Comparison of ENCODE assay signal across 10 cellular contexts in genomic region chr4:153489856-153490558, GRCh38. TPM values are rescaled to one million over a fixed set of nuclear protein-coding genes. Genes with fewer than 3 reads are reported as not detected.
A peak's percentile ranks its signal among the peaks of the same experiment; 100 is the strongest.
DNase-seq lines count a peak whose midpoint lies in the region; ATAC-seq and TF ChIP-seq lines count a peak whose summit lies in the region.
"Had no signal": no experiment of that assay in that cellular context is flagged by ENCODE, and none has a peak within 500 bp of the region (broad histone marks: within the 10 kb centered on the region; RNA-seq: fewer than 3 reads in every experiment).

No MANE protein-coding gene starts in this region.

- no peak overlapping the region for H3K27ac ChIP-seq in neural progenitor cell
- H3K27ac ChIP-seq: 22Rv1 had no signal

- TF ChIP-seq CTCF in MCF 10A (IDR thresholded peaks at IDR 0.05; ENCODE audit: unreplicated experiment), result no peak
- no peak for TF ChIP-seq CTCF in neural progenitor cell (IDR thresholded peaks at IDR 0.05)

- CTCF ChIA-PET in MCF 10A (lab: Yijun Ruan, JAX), result interaction anchor here (0.6 to 2.5 kb wide), 5 partner anchors 10 to 87 kb away, joined by 3 to 9 read pairs (median 4); partner anchors contain the start of gene TMEM131L

- H3K9me3 Mint-ChIP-seq in MCF 10A (ENCODE audit: unreplicated experiment), result no peaks in the 10 kb centered on the region
- H3K9me3 Mint-ChIP-seq in neural progenitor cell, result no peaks in the 10 kb centered on the region

- no peak for ATAC-seq in GM19452 (IDR thresholded peaks at IDR 0.05; ENCODE audit: unreplicated experiment)

- H3K9me3 ChIP-seq in neural progenitor cell (ENCODE audit: low read depth), result no peaks in the 10 kb centered on the region

- no peak overlapping the region for H3K9ac ChIP-seq in neural progenitor cell

- peaks cover 54% of the 10 kb centered on the region for H3K4me1 Mint-ChIP-seq in MCF 10A (ENCODE audit: insufficient read depth, unreplicated experiment)
- H3K4me1 Mint-ChIP-seq in neural progenitor cell, result peaks cover 47% of the 10 kb centered on the region

- H3K27me3 Mint-ChIP-seq in MCF 10A (ENCODE audit: insufficient read depth, unreplicated experiment), result no peaks in the 10 kb centered on the region
- H3K27me3 Mint-ChIP-seq in neural progenitor cell (ENCODE audit: insufficient read depth, low read depth), result peaks cover 5% of the 10 kb centered on the region

- H3K36me3 Mint-ChIP-seq in MCF 10A (ENCODE audit: insufficient read depth, unreplicated experiment) (peaks cover 7% of the 10 kb centered on the region), neural progenitor cell (peaks cover 2% of the 10 kb centered on the region)

- H3K4me1 ChIP-seq in neural progenitor cell, result peaks cover 38% of the 10 kb centered on the region

- H2AFZ ChIP-seq in neural progenitor cell (replicated peaks), result no peak overlapping the region

- peak; percentile 10 for DNase-seq in DMS 273 (lab: John Stamatoyannopoulos, UW; ENCODE audit: unreplicated experiment)
- no peak for DNase-seq in DMS 273 treated with DMSO at 0.1 percent for 48 hours (lab: John Stamatoyannopoulos, UW)
- DNase-seq in NCI-H1436 treated with DMSO at 0.1 percent for 48 hours (lab: John Stamatoyannopoulos, UW), result peak; percentile 42
- DNase-seq in MCF 10A (ENCODE audit: unreplicated experiment), result no peak
- DNase-seq in neural progenitor cell (ENCODE audit: low spot score), result no peak
- DNase-seq in activated gamma-delta T cell treated with Interleukin-2 at 50 U/mL for 16 hours, result no peak
- DNase-seq in stimulated activated CD4-positive, alpha-beta T cell treated with anti-CD3 and anti-CD28 coated beads, Interleukin-4, amount 100 ng/mL, for 4 hours, result no peak
- DNase-seq: NCI-H345 had no signal

- intact Hi-C loops in MCF 10A (cut with micrococcal nuclease), result loop anchor here (5.0 kb wide), 1 partner anchor 82 kb away; no protein-coding TSS in a partner anchor

- peaks cover 34% of the 10 kb centered on the region for H3K79me2 ChIP-seq in neural progenitor cell (ENCODE audit: low read depth)

- BruUV-seq in MCF 10A (replicated peaks; lab: Mats Ljungman, UMichigan), result no TSS peak

- no peak overlapping the region for H3K4me3 ChIP-seq in neural progenitor cell

- peaks cover 12% of the 10 kb centered on the region for H3F3A ChIP-seq in neural progenitor cell (ENCODE audit: low read depth)

- POLR2A ChIA-PET in MCF 10A (lab: Yijun Ruan, JAX), result interaction anchor here (0.7 to 6.3 kb wide), 3 partner anchors 20 to 31 kb away, joined by 3 to 196 read pairs (median 3); partner anchors contain the start of gene TMEM131L

- no peaks in the 10 kb centered on the region for H3K27me3 ChIP-seq in neural progenitor cell

- H3K4me3 Mint-ChIP-seq in MCF 10A (ENCODE audit: unreplicated experiment) (peak overlapping the region; percentile 36), neural progenitor cell (no peak overlapping the region)

- H3K4me2 ChIP-seq in neural progenitor cell, result peak overlapping the region; percentile 43

- H4K20me1 ChIP-seq in neural progenitor cell (ENCODE audit: low read depth), result peaks cover 48% of the 10 kb centered on the region

- no peaks in the 10 kb centered on the region for H3K36me3 ChIP-seq in neural progenitor cell

- peak overlapping the region; percentile 93 for H3K27ac Mint-ChIP-seq in MCF 10A (ENCODE audit: low read depth, unreplicated experiment)
- H3K27ac Mint-ChIP-seq in neural progenitor cell, result peak overlapping the region; percentile 32

RNA-seq across cellular contexts. Expression of gene TMEM131L, which starts 23.8 kb away (rescaled TPM):
- total RNA-seq in MCF 10A (2022) (7.8 and 10.1 TPM in 2 replicates), neural progenitor cell (ENCODE audit: low replicate concordance) (13.7 and 14.8 TPM in 2 replicates)

Comparison
In these comparisons a context has a peak if more than half of its experiments do, and no peak if none do; other contexts are left out.
1. DNase-seq: peak in DMS 273 (single experiment) and NCI-H1436 treated with DMSO at 0.1 percent for 48 hours (single experiment); none in DMS 273 treated with DMSO at 0.1 percent for 48 hours (single experiment), MCF 10A (single experiment), neural progenitor cell (single experiment), activated gamma-delta T cell treated with Interleukin-2 at 50 U/mL for 16 hours (single experiment) and stimulated activated CD4-positive, alpha-beta T cell treated with anti-CD3 and anti-CD28 coated beads, Interleukin-4, amount 100 ng/mL, for 4 hours (0 of 2).